In the genomic region with DNA sequence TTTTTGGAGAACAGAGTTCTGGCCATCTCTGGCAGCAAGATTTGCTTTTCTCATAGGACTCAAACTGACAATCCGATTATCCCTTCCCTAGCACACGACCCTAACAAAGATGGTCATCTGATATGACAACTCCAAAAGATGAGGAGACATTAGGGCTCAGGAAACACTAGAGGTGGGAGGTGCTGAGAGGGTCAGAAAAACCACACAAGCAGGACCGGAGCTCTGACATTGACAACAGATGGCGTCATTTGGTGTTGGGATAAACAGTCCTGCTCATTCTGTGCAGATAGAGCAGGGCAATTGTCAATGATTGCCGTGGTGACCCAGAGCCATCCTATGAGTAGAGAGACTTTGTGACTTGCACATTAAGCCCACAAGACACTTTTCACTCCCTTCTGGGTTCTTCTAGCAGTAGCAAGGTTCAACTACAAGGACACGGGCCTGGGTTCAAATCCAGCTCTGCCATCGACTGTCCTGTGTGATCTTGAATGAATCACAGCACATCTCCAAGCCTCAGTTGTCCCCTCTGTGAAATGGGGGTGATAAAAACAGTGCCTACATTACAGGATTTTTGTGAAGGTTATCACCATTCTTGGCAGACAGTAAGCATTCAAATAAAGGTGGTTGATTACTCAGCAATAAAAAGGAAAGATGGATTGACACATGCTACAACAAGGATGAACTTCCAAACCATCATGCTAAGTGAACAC, we compare ENCODE assay signal across 1 cellular context.
TF ChIP-seq lines count a peak whose summit lies in the region.

No MANE protein-coding gene starts in this region.

TF ChIP-seq in PFSK-1, 5 proteins besides CTCF, POLR2A, EP300 and RAD21 (continued from another document):
- TF ChIP-seq, protein P1, sequence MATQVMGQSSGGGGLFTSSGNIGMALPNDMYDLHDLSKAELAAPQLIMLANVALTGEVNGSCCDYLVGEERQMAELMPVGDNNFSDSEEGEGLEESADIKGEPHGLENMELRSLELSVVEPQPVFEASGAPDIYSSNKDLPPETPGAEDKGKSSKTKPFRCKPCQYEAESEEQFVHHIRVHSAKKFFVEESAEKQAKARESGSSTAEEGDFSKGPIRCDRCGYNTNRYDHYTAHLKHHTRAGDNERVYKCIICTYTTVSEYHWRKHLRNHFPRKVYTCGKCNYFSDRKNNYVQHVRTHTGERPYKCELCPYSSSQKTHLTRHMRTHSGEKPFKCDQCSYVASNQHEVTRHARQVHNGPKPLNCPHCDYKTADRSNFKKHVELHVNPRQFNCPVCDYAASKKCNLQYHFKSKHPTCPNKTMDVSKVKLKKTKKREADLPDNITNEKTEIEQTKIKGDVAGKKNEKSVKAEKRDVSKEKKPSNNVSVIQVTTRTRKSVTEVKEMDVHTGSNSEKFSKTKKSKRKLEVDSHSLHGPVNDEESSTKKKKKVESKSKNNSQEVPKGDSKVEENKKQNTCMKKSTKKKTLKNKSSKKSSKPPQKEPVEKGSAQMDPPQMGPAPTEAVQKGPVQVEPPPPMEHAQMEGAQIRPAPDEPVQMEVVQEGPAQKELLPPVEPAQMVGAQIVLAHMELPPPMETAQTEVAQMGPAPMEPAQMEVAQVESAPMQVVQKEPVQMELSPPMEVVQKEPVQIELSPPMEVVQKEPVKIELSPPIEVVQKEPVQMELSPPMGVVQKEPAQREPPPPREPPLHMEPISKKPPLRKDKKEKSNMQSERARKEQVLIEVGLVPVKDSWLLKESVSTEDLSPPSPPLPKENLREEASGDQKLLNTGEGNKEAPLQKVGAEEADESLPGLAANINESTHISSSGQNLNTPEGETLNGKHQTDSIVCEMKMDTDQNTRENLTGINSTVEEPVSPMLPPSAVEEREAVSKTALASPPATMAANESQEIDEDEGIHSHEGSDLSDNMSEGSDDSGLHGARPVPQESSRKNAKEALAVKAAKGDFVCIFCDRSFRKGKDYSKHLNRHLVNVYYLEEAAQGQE (IDR thresholded peaks at IDR 0.05; ENCODE audit: insufficient read depth in 1 of 2, low read depth in 2 of 2, low read length in 2 of 2) = peak in 1 of 2 experiments; percentile 33; a peak in 1 of 4 replicates
- TF ChIP-seq SIN3A (IDR thresholded peaks at IDR 0.05; ENCODE audit: borderline replicate concordance, insufficient read depth, low read length) = peak; percentile 92; the same call in 1 of the 2 replicates
- TF ChIP-seq TAF1 (IDR thresholded peaks at IDR 0.05; ENCODE audit: borderline replicate concordance, insufficient read depth, low read length) = peak; percentile 59; the same call in 1 of the 2 replicates
- peak; percentile 100 for TF ChIP-seq FOXP2 (optimal IDR thresholded peaks at IDR 0.05; ENCODE audit: borderline replicate concordance, extremely low read depth, extremely low read length, insufficient read depth)
